Comparison of ENCODE assay signal across 8 cellular contexts in the genomic region with DNA sequence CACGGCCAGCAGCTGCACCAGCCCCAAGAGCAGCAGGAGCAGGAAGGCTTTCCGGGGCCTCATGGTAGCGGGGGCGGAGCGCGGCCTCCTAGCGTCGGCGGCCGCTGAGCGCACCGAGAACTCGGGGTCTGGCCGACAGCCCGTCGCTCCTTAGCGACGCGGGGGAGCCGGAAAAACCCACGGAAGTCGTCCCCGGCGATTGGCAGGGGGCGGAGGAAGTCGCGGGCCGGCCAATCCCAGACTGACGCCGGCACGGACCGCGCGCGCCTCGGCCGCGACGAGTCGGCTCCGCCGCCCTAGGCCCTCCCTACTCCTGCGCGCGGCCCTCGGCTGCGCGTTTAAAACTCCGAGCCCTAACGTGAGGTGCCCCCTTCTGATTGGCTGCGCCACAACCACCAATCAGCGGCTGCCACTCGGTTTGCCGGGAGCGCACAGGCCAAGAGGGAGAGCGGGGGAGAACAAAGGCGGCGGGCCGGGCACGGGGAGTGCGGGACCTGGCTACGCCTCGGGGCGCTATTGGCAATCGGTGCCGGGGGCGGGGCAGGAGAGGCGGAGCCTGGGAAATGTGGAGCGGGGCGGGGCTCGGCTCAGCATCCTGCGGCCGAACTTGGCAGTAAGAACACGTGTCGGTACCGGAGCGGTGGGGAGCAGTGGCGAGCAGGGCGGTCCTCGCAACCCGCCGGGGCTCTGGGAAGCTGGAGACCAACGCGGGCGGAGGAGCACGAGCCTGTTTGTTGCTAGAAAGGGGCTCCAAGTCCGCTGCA. TPM values are rescaled to one million over a fixed set of nuclear protein-coding genes. Genes with fewer than 3 reads are reported as not detected.
DNase-seq lines count a peak whose midpoint lies in the region; ATAC-seq and TF ChIP-seq lines count a peak whose summit lies in the region.

A gene with protein sequence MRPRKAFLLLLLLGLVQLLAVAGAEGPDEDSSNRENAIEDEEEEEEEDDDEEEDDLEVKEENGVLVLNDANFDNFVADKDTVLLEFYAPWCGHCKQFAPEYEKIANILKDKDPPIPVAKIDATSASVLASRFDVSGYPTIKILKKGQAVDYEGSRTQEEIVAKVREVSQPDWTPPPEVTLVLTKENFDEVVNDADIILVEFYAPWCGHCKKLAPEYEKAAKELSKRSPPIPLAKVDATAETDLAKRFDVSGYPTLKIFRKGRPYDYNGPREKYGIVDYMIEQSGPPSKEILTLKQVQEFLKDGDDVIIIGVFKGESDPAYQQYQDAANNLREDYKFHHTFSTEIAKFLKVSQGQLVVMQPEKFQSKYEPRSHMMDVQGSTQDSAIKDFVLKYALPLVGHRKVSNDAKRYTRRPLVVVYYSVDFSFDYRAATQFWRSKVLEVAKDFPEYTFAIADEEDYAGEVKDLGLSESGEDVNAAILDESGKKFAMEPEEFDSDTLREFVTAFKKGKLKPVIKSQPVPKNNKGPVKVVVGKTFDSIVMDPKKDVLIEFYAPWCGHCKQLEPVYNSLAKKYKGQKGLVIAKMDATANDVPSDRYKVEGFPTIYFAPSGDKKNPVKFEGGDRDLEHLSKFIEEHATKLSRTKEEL (minus strand): TSS at position 160 of the 764 bp plus-strand sequence. CDS start 97 bp downstream, at position 63.

- in situ Hi-C loops in G401 (cut with HindIII; ENCODE audit: low sequenced_read_pairs): no loop called here

- DNase-seq in G401 (ENCODE audit: low spot score) (peak; percentile 99), H7 (peak; percentile 100), M059J (ENCODE audit: low read depth) (peak; percentile 99), SHP77 (lab: John Stamatoyannopoulos, UW) (peak; percentile 98), fibroblast of pulmonary artery (ENCODE audit: low read depth) (peak; percentile 99)
- DNase-seq in activated effector memory CD4-positive, alpha-beta T cell treated with Interleukin-2 at 50 U/mL for 16 hours: peak; percentile 99
- DNase-seq in natural killer cell treated with Interleukin-12 subunit alpha and Interleukin-12 subunit beta and Interleukin-15 and Interleukin-18, amount 100 ng/mL, for 72 hours (ENCODE audit: low spot score): peak; percentile 100
- peak; percentile 100 for DNase-seq in stimulated activated naive CD8-positive, alpha-beta T cell treated with anti-CD3 and anti-CD28 coated beads, Interleukin-15, Interleukin-2, amounts not matched to agents 100 U/mL and 50 U/mL, for 24 hours

- no peaks in the 10 kb centered on the region; the same call in none of the 2 replicates for H3K36me3 ChIP-seq in H7 (replicated peaks; ENCODE audit: control insufficient read depth, insufficient read depth, low read length)

- TF ChIP-seq CTCF in fibroblast of pulmonary artery (IDR thresholded peaks at IDR 0.05; ENCODE audit: low read length, missing control alignments): no peak

- H3K4me1 Mint-ChIP-seq in natural killer cell treated with Interleukin-12 subunit alpha and Interleukin-12 subunit beta and Interleukin-15 and Interleukin-18, amount 100 ng/mL, for 72 hours (ENCODE audit: low read depth in 2 of 2): peaks cover 29 to 41% of the 10 kb centered on the region in 2 donors

- peak within 1 kb of the TSS; percentile 96 for H3K4me3 Mint-ChIP-seq in natural killer cell treated with Interleukin-12 subunit alpha and Interleukin-12 subunit beta and Interleukin-15 and Interleukin-18, amount 100 ng/mL, for 72 hours

- ATAC-seq in natural killer cell treated with Interleukin-12 subunit alpha and Interleukin-12 subunit beta and Interleukin-15 and Interleukin-18, amount 100 ng/mL, for 72 hours: peak; percentile 95
- ATAC-seq in stimulated activated naive CD8-positive, alpha-beta T cell treated with anti-CD3 and anti-CD28 coated beads, Interleukin-15, Interleukin-2, amounts not matched to agents 100 U/mL and 50 U/mL, for 24 hours: peak; percentile 97

- H3K27ac Mint-ChIP-seq in natural killer cell treated with Interleukin-12 subunit alpha and Interleukin-12 subunit beta and Interleukin-15 and Interleukin-18, amount 100 ng/mL, for 72 hours: peak within 1 kb of the TSS; percentile 87 to 95

- peaks cover 6% of the 10 kb centered on the region for H3K36me3 Mint-ChIP-seq in natural killer cell treated with Interleukin-12 subunit alpha and Interleukin-12 subunit beta and Interleukin-15 and Interleukin-18, amount 100 ng/mL, for 72 hours

- peaks cover 0 to 7% of the 10 kb centered on the region in 2 donors for H3K27me3 Mint-ChIP-seq in natural killer cell treated with Interleukin-12 subunit alpha and Interleukin-12 subunit beta and Interleukin-15 and Interleukin-18, amount 100 ng/mL, for 72 hours

- H3K9me3 Mint-ChIP-seq in natural killer cell treated with Interleukin-12 subunit alpha and Interleukin-12 subunit beta and Interleukin-15 and Interleukin-18, amount 100 ng/mL, for 72 hours: no peaks in the 10 kb centered on the region

- H3K4me3 ChIP-seq in H7 (ENCODE audit: insufficient read depth, low read depth, low read length) (peak within 1 kb of the TSS; percentile 91), fibroblast of pulmonary artery (replicated peaks; ENCODE audit: low read depth, low read length) (peak within 1 kb of the TSS; percentile 85)

- no peaks in the 10 kb centered on the region for H3K27me3 ChIP-seq in H7 (ENCODE audit: control insufficient read depth, insufficient read depth, low read length)

RNA-seq across cellular contexts. Expression of the gene that starts here (rescaled TPM):
- 256 and 309 TPM in 2 replicates for total RNA-seq in G401 (2014; rRNA removed; shearing (Covaris generic))
- 286 and 335 TPM in 2 replicates for total RNA-seq in H7 (2014; rRNA removed; shearing (Covaris generic))
- total RNA-seq in M059J (2014; rRNA removed; shearing (Covaris generic)): 307 and 409 TPM in 2 replicates
- total RNA-seq in natural killer cell treated with Interleukin-12 subunit alpha and Interleukin-12 subunit beta and Interleukin-15 and Interleukin-18, amount 100 ng/mL, for 72 hours: 100 to 1,000 TPM; 141 to 159 TPM

Comparison
In these comparisons a context has a peak if more than half of its experiments do, and no peak if none do; other contexts are left out.
1. Peak in every context shown above with its lines: DNase-seq, ATAC-seq and H3K4me3 ChIP-seq.